In genomic region chr9:2933165-2934095, GRCh38 we compare ENCODE assay signal across 20 cellular contexts.
"Had no signal": no experiment of that assay in that cellular context is flagged by ENCODE, and none has a peak within 500 bp of the region (broad histone marks: within the 10 kb centered on the region; RNA-seq: fewer than 3 reads in every experiment).

No MANE protein-coding gene starts in this region.

- H3K27ac ChIP-seq: coronary artery, esophagus squamous epithelium, heart right ventricle, right lobe of liver had no signal

- DNase-seq: activated CD4-positive, alpha-beta memory T cell treated with anti-CD3 and anti-CD28 coated beads for 36 hours; activated CD4-positive, alpha-beta T cell treated with anti-CD3 and anti-CD28 coated beads for 4 hours; activated CD4-positive, CD25-positive, alpha-beta regulatory T cell; activated naive CD4-positive, alpha-beta T cell treated with Interleukin-2 at 50 U/mL for 16 hours; activated naive CD8-positive, alpha-beta T cell treated with anti-CD3 and anti-CD28 coated beads, Interleukin-2, amount 10 ng/mL, durations not matched to agents 7 days and 5 days; activated T-cell treated with anti-CD3 and anti-CD28 coated beads, Interleukin-2, amount 50 U/mL, for 48 hours; amniotic stem cell; esophagus squamous epithelium; heart right ventricle; islet precursor cell; left colon; mesenchymal stem cell; nephron progenitor cell; nucleus accumbens; right lobe of liver; small intestine; stimulated activated CD4-positive, alpha-beta T cell treated with anti-CD3 and anti-CD28 coated beads, Interleukin-15, amount 100 ng/mL, for 24 hours; stimulated activated naive CD4-positive, alpha-beta T cell; T-helper 17 cell had no signal

- H3K4me3 ChIP-seq: coronary artery, esophagus squamous epithelium, heart right ventricle, right lobe of liver had no signal

- H3K27me3 Mint-ChIP-seq: activated CD4-positive, alpha-beta memory T cell treated with anti-CD3 and anti-CD28 coated beads for 36 hours; activated naive CD8-positive, alpha-beta T cell treated with anti-CD3 and anti-CD28 coated beads, Interleukin-2, amount 10 ng/mL, durations not matched to agents 7 days and 5 days had no signal

- H3K4me1 Mint-ChIP-seq: activated naive CD8-positive, alpha-beta T cell treated with anti-CD3 and anti-CD28 coated beads, Interleukin-2, amount 10 ng/mL, durations not matched to agents 7 days and 5 days; nephron progenitor cell; T-helper 17 cell had no signal

- H3K27ac Mint-ChIP-seq: activated CD4-positive, alpha-beta memory T cell treated with anti-CD3 and anti-CD28 coated beads for 36 hours; activated naive CD8-positive, alpha-beta T cell treated with anti-CD3 and anti-CD28 coated beads, Interleukin-2, amount 10 ng/mL, durations not matched to agents 7 days and 5 days; nephron progenitor cell; T-helper 17 cell had no signal

- H3K4me3 Mint-ChIP-seq: activated CD4-positive, alpha-beta memory T cell treated with anti-CD3 and anti-CD28 coated beads for 36 hours; activated naive CD8-positive, alpha-beta T cell treated with anti-CD3 and anti-CD28 coated beads, Interleukin-2, amount 10 ng/mL, durations not matched to agents 7 days and 5 days; nephron progenitor cell; T-helper 17 cell had no signal

- ATAC-seq: left colon, T-helper 17 cell had no signal

- H3K36me3 ChIP-seq: esophagus squamous epithelium, heart right ventricle, right lobe of liver had no signal

- H3K9me3 ChIP-seq: heart right ventricle, right lobe of liver had no signal

- H3K27me3 ChIP-seq: esophagus squamous epithelium, right lobe of liver had no signal

- H3K9me3 Mint-ChIP-seq: activated CD4-positive, alpha-beta memory T cell treated with anti-CD3 and anti-CD28 coated beads for 36 hours; nephron progenitor cell had no signal

- H3K36me3 Mint-ChIP-seq: activated CD4-positive, alpha-beta memory T cell treated with anti-CD3 and anti-CD28 coated beads for 36 hours; activated naive CD8-positive, alpha-beta T cell treated with anti-CD3 and anti-CD28 coated beads, Interleukin-2, amount 10 ng/mL, durations not matched to agents 7 days and 5 days had no signal

- H3K4me1 ChIP-seq: esophagus squamous epithelium, heart right ventricle, right lobe of liver had no signal
